8 cellular contexts compared by ENCODE assay signal in genomic region chr7:151276651-151277590, GRCh38. TPM values are rescaled to one million over a fixed set of nuclear protein-coding genes. Genes with fewer than 3 reads are reported as not detected.
DNase-seq lines count a peak whose midpoint lies in the region; ATAC-seq and TF ChIP-seq lines count a peak whose summit lies in the region.

No MANE protein-coding gene starts in this region.

- WGBS in right lobe of liver (ENCODE audit: insufficient coverage, low coverage, low lambda C conversion rate, missing lambda C conversion rate), result 21% methylated on average over 3 of the region's 63 CpGs

- no peaks in the 10 kb centered on the region for H3K9me3 ChIP-seq in right lobe of liver

- peak overlapping the region; percentile 43 for H3K4me3 ChIP-seq in H7 (ENCODE audit: insufficient read depth, low read depth, low read length)
- H3K4me3 ChIP-seq in right lobe of liver, result peak overlapping the region in 1 of 3 donors; percentile 40

- no peaks in the 10 kb centered on the region for H3K9me3 Mint-ChIP-seq in CD14-positive monocyte
- no peaks in the 10 kb centered on the region for H3K9me3 Mint-ChIP-seq in activated CD4-positive, alpha-beta T cell treated with anti-CD3 and anti-CD28 coated beads, Interleukin-2, amount 10 ng/mL, durations not matched to agents 7 days and 5 days

- peak overlapping the region in 2 of 7 donors; percentile 70 to 71 for H3K27ac Mint-ChIP-seq in CD14-positive monocyte
- peak overlapping the region; percentile 3 for H3K27ac Mint-ChIP-seq in activated CD4-positive, alpha-beta T cell treated with anti-CD3 and anti-CD28 coated beads, Interleukin-2, amount 10 ng/mL, durations not matched to agents 7 days and 5 days

- H3K27me3 Mint-ChIP-seq in CD14-positive monocyte (ENCODE audit: low read depth in 3 of 3), result peaks cover 8 to 16% (median 16%) of the 10 kb centered on the region in 3 donors
- H3K27me3 Mint-ChIP-seq in activated CD4-positive, alpha-beta T cell treated with anti-CD3 and anti-CD28 coated beads, Interleukin-2, amount 10 ng/mL, durations not matched to agents 7 days and 5 days, result peaks cover 18% of the 10 kb centered on the region

- POLR2A ChIA-PET in activated CD4-positive, alpha-beta T cell treated with anti-CD3 and anti-CD28 coated beads, Interleukin-2, amount 10 ng/mL, durations not matched to agents 7 days and 5 days (lab: Charles Lee), result no interaction called here

- peaks cover 22% of the 10 kb centered on the region for H3K27me3 ChIP-seq in H7 (ENCODE audit: control insufficient read depth, insufficient read depth, low read length)
- no peaks in the 10 kb centered on the region for H3K27me3 ChIP-seq in right lobe of liver

- ATAC-seq in right lobe of liver (peak; percentile 56 to 76 (median 63)), HG03342 (IDR thresholded peaks at IDR 0.05; ENCODE audit: unreplicated experiment) (no peak)

- no peaks in the 10 kb centered on the region for H3K36me3 ChIP-seq in H7 (replicated peaks; ENCODE audit: control insufficient read depth, insufficient read depth, low read length)
- H3K36me3 ChIP-seq in right lobe of liver, result no peaks in the 10 kb centered on the region

- DNase-seq in CD14-positive monocyte (ENCODE audit: low spot score) (no peak), H7 (peak; percentile 96), NCI-H2196 treated with DMSO at 0.1 percent for 48 hours (lab: John Stamatoyannopoulos, UW; ENCODE audit: unreplicated experiment) (peak; percentile 3), dermis blood vessel endothelial cell (peak; percentile 57), right lobe of liver (peak in 1 of 3 donors; percentile 52)
- DNase-seq in activated CD4-positive, alpha-beta T cell treated with anti-CD3 and anti-CD28 coated beads, Interleukin-2, amount 10 ng/mL, durations not matched to agents 7 days and 5 days, result peak; percentile 52
- DNase-seq in stimulated activated CD4-positive, alpha-beta T cell treated with anti-CD3 and anti-CD28 coated beads, Interleukin-4, amount 100 ng/mL, for 24 hours, result peak; percentile 61

- TF ChIP-seq CTCF in CD14-positive monocyte (IDR thresholded peaks at IDR 0.05), result no peak
- no peak for TF ChIP-seq CTCF in right lobe of liver (IDR thresholded peaks at IDR 0.05)

- peaks cover 0 to 5% (median 0%) of the 10 kb centered on the region in 4 donors for H3K4me1 ChIP-seq in right lobe of liver

- peaks cover 4 to 21% of the 10 kb centered on the region in 2 donors for H3K36me3 Mint-ChIP-seq in CD14-positive monocyte
- H3K36me3 Mint-ChIP-seq in activated CD4-positive, alpha-beta T cell treated with anti-CD3 and anti-CD28 coated beads, Interleukin-2, amount 10 ng/mL, durations not matched to agents 7 days and 5 days (ENCODE audit: low read depth), result no peaks in the 10 kb centered on the region

- intact Hi-C loops in CD14-positive monocyte (cut with micrococcal nuclease), result no loop called here
- intact Hi-C loops in right lobe of liver (cut with DNase I), result no loop called here

- peak overlapping the region; percentile 76 to 90 for H3K4me3 Mint-ChIP-seq in CD14-positive monocyte
- peak overlapping the region; percentile 56 for H3K4me3 Mint-ChIP-seq in activated CD4-positive, alpha-beta T cell treated with anti-CD3 and anti-CD28 coated beads, Interleukin-2, amount 10 ng/mL, durations not matched to agents 7 days and 5 days

- no peak overlapping the region for H3K27ac ChIP-seq in right lobe of liver

- H3K4me1 Mint-ChIP-seq in CD14-positive monocyte, result peaks cover 53% of the 10 kb centered on the region
- H3K4me1 Mint-ChIP-seq in activated CD4-positive, alpha-beta T cell treated with anti-CD3 and anti-CD28 coated beads, Interleukin-2, amount 10 ng/mL, durations not matched to agents 7 days and 5 days, result peaks cover 18% of the 10 kb centered on the region

- CTCF ChIA-PET in activated CD4-positive, alpha-beta T cell treated with anti-CD3 and anti-CD28 coated beads, Interleukin-2, amount 10 ng/mL, durations not matched to agents 7 days and 5 days (lab: Charles Lee), result interaction anchor here (0.9 to 1.6 kb wide), 5 partner anchors 7 to 216 kb away, joined by 3 to 9 read pairs (median 3); partner anchors contain the start of gene H2BK1

- no peak for TF ChIP-seq POLR2A in right lobe of liver (IDR thresholded peaks at IDR 0.05)

RNA-seq across cellular contexts. Expression of gene SMARCD3, which starts 28.4 kb away (rescaled TPM):
- polyA plus RNA-seq in CD14-positive monocyte, result 100 to 1,000 TPM; 104 to 112 TPM
- 7.2 and 23.6 TPM in 2 replicates for total RNA-seq in H7 (2014; rRNA removed; shearing (Covaris generic))
- total RNA-seq in activated CD4-positive, alpha-beta T cell treated with anti-CD3 and anti-CD28 coated beads, Interleukin-2, amount 10 ng/mL, durations not matched to agents 7 days and 5 days, result 1 to 10 TPM; 2.0 to 2.5 TPM
- total RNA-seq in dermis blood vessel endothelial cell (0.85 and 2.0 TPM in 2 replicates), right lobe of liver (1 to 10 TPM; 2.4 to 7.3 (median 2.7) TPM)

RNA-seq across cellular contexts. Expression of gene CHPF2, which starts 44.6 kb away (rescaled TPM):
- polyA plus RNA-seq in CD14-positive monocyte, result 10 to 100 TPM; 34.4 to 36.0 TPM
- total RNA-seq in H7 (2014; rRNA removed; shearing (Covaris generic)), result 24.7 and 25.0 TPM in 2 replicates
- total RNA-seq in activated CD4-positive, alpha-beta T cell treated with anti-CD3 and anti-CD28 coated beads, Interleukin-2, amount 10 ng/mL, durations not matched to agents 7 days and 5 days, result 10 to 100 TPM; 40.7 to 42.3 TPM
- total RNA-seq in dermis blood vessel endothelial cell (49.9 and 66.1 TPM in 2 replicates), right lobe of liver (10 to 100 TPM; 11.9 to 20.7 (median 17.7) TPM)

RNA-seq across cellular contexts. Expression of gene ABCF2, which starts 49.9 kb away (rescaled TPM):
- 10 to 100 TPM; 18.0 to 22.0 TPM for polyA plus RNA-seq in CD14-positive monocyte
- total RNA-seq in H7 (2014; rRNA removed; shearing (Covaris generic)), result 47.3 and 48.5 TPM in 2 replicates
- 10 to 100 TPM; 31.7 to 34.3 TPM for total RNA-seq in activated CD4-positive, alpha-beta T cell treated with anti-CD3 and anti-CD28 coated beads, Interleukin-2, amount 10 ng/mL, durations not matched to agents 7 days and 5 days
- total RNA-seq in dermis blood vessel endothelial cell (74.6 and 76.2 TPM in 2 replicates), right lobe of liver (10 to 100 TPM in 4 of 6 experiments, 1 to 10 TPM in 2; 7.3 to 22.3 (median 11.4) TPM)
